ENCODE assay signal across 7 cellular contexts in the genomic region with DNA sequence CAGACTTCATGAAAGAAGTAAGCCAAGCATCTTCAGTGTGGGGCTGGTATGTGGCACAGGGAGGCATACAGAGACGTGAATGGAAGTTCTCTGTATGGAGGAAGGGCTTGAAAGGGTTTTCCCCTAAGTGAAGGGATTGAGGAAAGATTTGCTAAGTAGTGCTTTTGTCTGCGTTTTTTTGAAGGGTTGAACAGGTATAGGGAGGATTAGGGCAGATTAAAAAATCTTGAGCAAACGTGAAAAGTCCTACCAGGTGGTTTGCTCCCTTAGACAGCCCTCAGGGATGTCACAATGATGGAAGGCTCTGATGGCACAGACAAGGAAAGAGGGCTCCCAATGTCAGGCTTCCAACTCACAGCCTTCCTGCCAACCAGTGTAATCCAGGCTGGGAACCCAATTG.
"Had no signal": no experiment of that assay in that cellular context is flagged by ENCODE, and none has a peak within 500 bp of the region (broad histone marks: within the 10 kb centered on the region; RNA-seq: fewer than 3 reads in every experiment).

No MANE protein-coding gene starts in this region.

- H3K4me1 ChIP-seq: HAP-1 had no signal

- DNase-seq: GM23248, GOT3, H7, HFFc6, IMR-90 had no signal

- H3K4me3 Mint-ChIP-seq: HFFc6 had no signal

- H3K27ac Mint-ChIP-seq: HFFc6 had no signal

- H3K9me3 Mint-ChIP-seq: HFFc6 had no signal

- H3K9ac ChIP-seq: GM23248 had no signal

- H3K4me3 ChIP-seq: GM23248, HAP-1 had no signal

- H3K27ac ChIP-seq: GM23248 had no signal

- H3K36me3 ChIP-seq: HAP-1 had no signal

- ATAC-seq: HCT116 had no signal

- H3K9me3 ChIP-seq: HAP-1 had no signal
